ENCODE assay signal across 8 cellular contexts in genomic region chr11:70201876-70202861, GRCh38. TPM values are rescaled to one million over a fixed set of nuclear protein-coding genes. Genes with fewer than 3 reads are reported as not detected.
A peak's percentile ranks its signal among the peaks of the same experiment; 100 is the strongest.
DNase-seq lines count a peak whose midpoint lies in the region; ATAC-seq and TF ChIP-seq lines count a peak whose summit lies in the region.

No MANE protein-coding gene starts in this region.

- no peak overlapping the region for H3K18ac ChIP-seq in mesenchymal stem cell (ENCODE audit: low read depth in 1 of 2, low read length in 2 of 2)

- no peak overlapping the region for H2BK15ac ChIP-seq in mesenchymal stem cell (ENCODE audit: low read depth, poor library complexity, severe bottlenecking)

- intact Hi-C loops in body of pancreas (cut with DNase I) = no loop called here

- H3K14ac ChIP-seq in mesenchymal stem cell (ENCODE audit: low read length in 2 of 2) = no peak overlapping the region

- TF ChIP-seq CTCF in 22Rv1 (IDR thresholded peaks at IDR 0.05) (no peak), body of pancreas (IDR thresholded peaks at IDR 0.05) (no peak)

- peak overlapping the region; percentile 39 for H2AK5ac ChIP-seq in mesenchymal stem cell (ENCODE audit: low read length, severe bottlenecking)

- no peaks in the 10 kb centered on the region for H3K9me2 ChIP-seq in Karpas-422 (replicated peaks; ENCODE audit: insufficient read depth, low read length)

- H4K91ac ChIP-seq in mesenchymal stem cell (ENCODE audit: low read length) = no peak overlapping the region

- H3K79me1 ChIP-seq in mesenchymal stem cell (replicated peaks; ENCODE audit: low read length, poor library complexity, severe bottlenecking) = peaks cover 10% of the 10 kb centered on the region

- H3K9me3 ChIP-seq in Karpas-422 (ENCODE audit: low read length) (no peaks in the 10 kb centered on the region), body of pancreas (no peaks in the 10 kb centered on the region), mesenchymal stem cell (ENCODE audit: control insufficient read depth, low read length) (no peaks in the 10 kb centered on the region)

- peak overlapping the region; percentile 86; the same call in 1 of the 2 replicates for H3K27ac ChIP-seq in 22Rv1
- no peak overlapping the region for H3K27ac ChIP-seq in Karpas-422 (ENCODE audit: low read length)
- H3K27ac ChIP-seq in body of pancreas = peak overlapping the region in 3 of 4 donors; percentile 38 to 95 (median 89)
- H3K27ac ChIP-seq in mesenchymal stem cell (ENCODE audit: low read length, poor library complexity, severe bottlenecking) = no peak overlapping the region

- H2BK120ac ChIP-seq in mesenchymal stem cell (ENCODE audit: low read depth, low read length) = no peak overlapping the region

- peak overlapping the region; percentile 86 for H4K8ac ChIP-seq in mesenchymal stem cell (ENCODE audit: low read length)

- peak overlapping the region; percentile 42 for H3K9ac ChIP-seq in Karpas-422 (ENCODE audit: low read length)
- H3K9ac ChIP-seq in mesenchymal stem cell (ENCODE audit: low read length) = peak overlapping the region; percentile 94

- WGBS in body of pancreas, 2 donors = 69 to 74% methylated on average over 29 of the region's 29 CpGs
- 84% methylated on average over 25 of the region's 29 CpGs for WGBS in mesenchymal stem cell

- H4K20me1 ChIP-seq in Karpas-422 (ENCODE audit: insufficient read depth, low read depth, low read length) = peaks cover 30% of the 10 kb centered on the region

- H3K27me3 ChIP-seq in Karpas-422 (ENCODE audit: low read length) (no peaks in the 10 kb centered on the region), body of pancreas (no peaks in the 10 kb centered on the region), mesenchymal stem cell (ENCODE audit: control insufficient read depth in 1 of 2, insufficient read depth in 1 of 2, low read length in 2 of 2) (peaks cover 0 to 11% of the 10 kb centered on the region in 2 experiments)

- H2AFZ ChIP-seq in Karpas-422 (ENCODE audit: low read length) (0 out of 2 replicates have a peak overlapping the region, but pooled peaks have one; percentile 6), mesenchymal stem cell (ENCODE audit: low read depth, low read length) (peak overlapping the region; percentile 83)

- H2BK5ac ChIP-seq in mesenchymal stem cell (ENCODE audit: low read depth, low read length, poor library complexity, severe bottlenecking) = no peak overlapping the region

- H3K4me2 ChIP-seq in Karpas-422 (ENCODE audit: low read depth, low read length, poor library complexity, severe bottlenecking) (peak overlapping the region; percentile 90), mesenchymal stem cell (ENCODE audit: low read length, poor library complexity, severe bottlenecking) (peak overlapping the region; percentile 88)

- no peak overlapping the region for H2BK12ac ChIP-seq in mesenchymal stem cell (ENCODE audit: low read length in 2 of 2)

- no peak for TF ChIP-seq POLR2A in body of pancreas (IDR thresholded peaks at IDR 0.05)

- peak; percentile 58 for DNase-seq in Karpas-422
- DNase-seq in body of pancreas = no peak
- peak; percentile 54 for DNase-seq in mesenchymal stem cell
- no peak for DNase-seq in HuH-7 (ENCODE audit: low spot score)
- DNase-seq in activated effector memory CD4-positive, alpha-beta T cell treated with Interleukin-2 at 50 U/mL for 16 hours = no peak
- no peak for DNase-seq in AG08395 (ENCODE audit: low spot score)

- H3K4ac ChIP-seq in mesenchymal stem cell (ENCODE audit: low read depth in 1 of 2, low read length in 2 of 2) = peak overlapping the region in 1 of 2 experiments; percentile 96

- H3K79me2 ChIP-seq in Karpas-422 (ENCODE audit: low read length) = peaks cover 28% of the 10 kb centered on the region

- ATAC-seq in body of pancreas = no peak
- ATAC-seq in HG02623 (IDR thresholded peaks at IDR 0.05; ENCODE audit: unreplicated experiment) = no peak

- no peak overlapping the region for H3K23ac ChIP-seq in mesenchymal stem cell (ENCODE audit: low read length in 2 of 2)

- H3K4me3 ChIP-seq in Karpas-422 (ENCODE audit: low read length) (peak overlapping the region; percentile 94; the same call in 1 of the 2 replicates), body of pancreas (peak overlapping the region in 1 of 2 donors; percentile 90), mesenchymal stem cell (ENCODE audit: insufficient read depth in 1 of 2, low read depth in 1 of 2, low read length in 2 of 2) (peak overlapping the region in 1 of 2 experiments; percentile 88)

- H3K36me3 ChIP-seq in Karpas-422 (ENCODE audit: insufficient read depth, low read length) (peaks cover 12% of the 10 kb centered on the region; the same call in 1 of the 2 replicates), body of pancreas (replicated peaks in 1 of 2; ENCODE audit: insufficient read depth in 1 of 2, low read depth in 2 of 2) (peaks cover 0 to 4% of the 10 kb centered on the region in 2 donors), mesenchymal stem cell (ENCODE audit: control insufficient read depth in 1 of 2, insufficient read depth in 2 of 2, low read depth in 1 of 2, low read length in 2 of 2) (peaks cover 23 to 26% of the 10 kb centered on the region in 2 experiments)

- H3K4me1 ChIP-seq in Karpas-422 (ENCODE audit: low read length) (peaks cover 14% of the 10 kb centered on the region), body of pancreas (peaks cover 26% of the 10 kb centered on the region), mesenchymal stem cell (ENCODE audit: control insufficient read depth, insufficient read depth, low read depth, low read length) (peaks cover 28% of the 10 kb centered on the region)

RNA-seq across cellular contexts. Expression of gene FADD, which starts 0.9 kb away (rescaled TPM):
- 19.8 and 39.5 TPM in 2 replicates for total RNA-seq in Karpas-422 (2014; rRNA removed; shearing (Covaris generic); ENCODE audit: low replicate concordance)
- total RNA-seq in body of pancreas = 10 to 100 TPM in 1 of 2 donors, 1 to 10 TPM in 1; 9.1 to 14.2 TPM
- 30.7 TPM for polyA plus RNA-seq in mesenchymal stem cell (2013, experiment 1 of 2)
- 31.4 TPM for polyA plus RNA-seq in mesenchymal stem cell (2013, experiment 2 of 2)

Comparison
In these comparisons a context has a peak if more than half of its experiments do, and no peak if none do; other contexts are left out.
1. H3K27ac ChIP-seq: peak in 22Rv1 (single experiment) and body of pancreas (3 of 4); none in Karpas-422 (single experiment) and mesenchymal stem cell (single experiment).
2. DNase-seq: peak in Karpas-422 (single experiment) and mesenchymal stem cell (single experiment); none in body of pancreas (0 of 4), HuH-7 (single experiment), activated effector memory CD4-positive, alpha-beta T cell treated with Interleukin-2 at 50 U/mL for 16 hours (single experiment) and AG08395 (single experiment).